In the genomic region with DNA sequence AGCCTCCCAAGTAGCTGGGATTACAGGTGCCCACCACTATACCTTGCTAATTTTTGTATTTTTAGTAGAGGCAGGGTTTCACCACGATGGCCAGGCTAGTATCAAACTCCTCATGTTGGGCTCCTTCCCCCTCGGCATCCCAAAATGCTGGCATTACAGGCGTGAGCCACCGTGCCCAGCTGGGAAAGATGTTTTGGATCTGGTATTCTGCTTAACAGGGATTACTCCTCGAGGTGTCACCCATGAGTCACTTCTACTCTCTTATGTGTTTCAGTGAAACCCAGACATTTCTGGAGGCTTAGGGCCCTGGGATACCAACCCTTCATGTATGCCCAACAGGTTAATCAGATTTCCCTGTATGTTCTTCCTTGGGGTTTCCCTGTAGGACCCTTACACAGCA, we compare ENCODE assay signal across 14 cellular contexts. TPM values are rescaled to one million over a fixed set of nuclear protein-coding genes. Genes with fewer than 3 reads are reported as not detected.
DNase-seq lines count a peak whose midpoint lies in the region; ATAC-seq and TF ChIP-seq lines count a peak whose summit lies in the region.
"Had no signal": no experiment of that assay in that cellular context is flagged by ENCODE, and none has a peak within 500 bp of the region (broad histone marks: within the 10 kb centered on the region; RNA-seq: fewer than 3 reads in every experiment).

No MANE protein-coding gene starts in this region.

- TF ChIP-seq CTCF in psoas muscle (IDR thresholded peaks at IDR 0.05) = no peak

- peak; percentile 26 for DNase-seq in astrocyte of the hippocampus (ENCODE audit: low read depth, low spot score)
- DNase-seq in psoas muscle = no peak
- no peak for DNase-seq in cerebellar cortex (ENCODE audit: low spot score)
- DNase-seq in T1000 (lab: John Stamatoyannopoulos, UW) = no peak
- no peak for DNase-seq in NCI-H2227 treated with DMSO at 0.1 percent for 48 hours (lab: John Stamatoyannopoulos, UW)
- DNase-seq in NCI-H2196 treated with DMSO at 0.1 percent for 48 hours (lab: John Stamatoyannopoulos, UW; ENCODE audit: unreplicated experiment) = no peak
- DNase-seq: activated T-cell treated with anti-CD3 and anti-CD28 coated beads, Interleukin-2, amount 50 U/mL, for 24 hours; DMS153; left cardiac atrium; NCI-H1105 treated with DMSO at 0.1 percent for 48 hours; ovary had no signal

- H3K27me3 ChIP-seq in psoas muscle (ENCODE audit: insufficient read depth in 3 of 3, low read length in 2 of 3) = no peaks in the 10 kb centered on the region
- H3K27me3 ChIP-seq: ovary had no signal

- H3K4me3 ChIP-seq in psoas muscle = no peak overlapping the region
- H3K4me3 ChIP-seq: ovary had no signal

- no peaks in the 10 kb centered on the region for H3K9me3 ChIP-seq in psoas muscle
- H3K9me3 ChIP-seq: ovary had no signal

- intact Hi-C loops in psoas muscle (cut with DNase I) = loop anchor here in 1 of 2 donors (2.0 kb wide), 1 partner anchor 42 kb away; no protein-coding TSS in a partner anchor

- H3K36me3 ChIP-seq in psoas muscle (ENCODE audit: insufficient read depth in 1 of 2, low read depth in 1 of 2) = no peaks in the 10 kb centered on the region
- H3K36me3 ChIP-seq: ovary had no signal

- peak overlapping the region; percentile 74 for H3K27ac ChIP-seq in psoas muscle
- H3K27ac ChIP-seq: ovary had no signal

- H3K4me1 ChIP-seq in psoas muscle = peaks cover 15% of the 10 kb centered on the region

- peak; percentile 21 for ATAC-seq in GM18498 (IDR thresholded peaks at IDR 0.05; ENCODE audit: unreplicated experiment)
- peak; percentile 19 for ATAC-seq in HG02973 (IDR thresholded peaks at IDR 0.05; ENCODE audit: unreplicated experiment)
- peak in 3 of 4 donors; percentile 81 to 85 (median 84) for ATAC-seq in psoas muscle

- 34 to 40% (median 38%) methylated on average over 5 of the region's 5 CpGs for WGBS in psoas muscle, 3 donors

RNA-seq across cellular contexts. Expression of a gene that starts 11.8 kb away (rescaled TPM):
- total RNA-seq in psoas muscle = under 1 TPM; 0.12 to 0.49 (median 0.32) TPM
- polyA plus RNA-seq in psoas muscle = under 1 TPM; 0.14 to 0.23 (median 0.23) TPM
- total RNA-seq: ovary, temporal lobe had no signal

RNA-seq across cellular contexts. Expression of a gene that starts 25.8 kb away (rescaled TPM):
- 1,000 to 10,000 TPM in 1 of 4 donors, 100 to 1,000 TPM in 3; 615 to 2,187 (median 685) TPM for total RNA-seq in psoas muscle
- 100 to 1,000 TPM; 108 to 518 (median 274) TPM for polyA plus RNA-seq in psoas muscle

Comparison
In these comparisons a context has a peak if more than half of its experiments do, and no peak if none do; other contexts are left out.
1. ATAC-seq: peak in every context shown above with its lines; median percentile 84 in psoas muscle; 21 in GM18498; 19 in HG02973.